ENCODE assay signal across 12 cellular contexts in the genomic region with DNA sequence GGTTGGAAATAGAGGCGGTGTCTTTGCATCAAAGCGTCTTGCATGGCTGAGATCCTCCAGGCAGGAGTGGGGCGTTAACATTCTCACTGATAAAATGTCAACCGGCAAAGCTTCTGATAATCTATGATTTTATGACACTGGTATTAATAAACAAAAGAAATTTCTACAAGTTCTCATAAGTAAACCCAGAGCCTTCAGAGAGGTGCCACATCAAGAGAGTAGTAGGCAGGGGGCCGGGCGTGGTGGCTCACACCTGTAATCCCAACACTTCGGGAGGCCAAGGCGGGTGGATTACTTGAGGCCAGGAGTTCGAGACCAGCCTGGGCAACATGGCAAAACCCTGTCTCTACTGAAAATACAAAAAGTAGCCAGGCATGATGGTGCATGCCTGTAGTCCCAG. TPM values are rescaled to one million over a fixed set of nuclear protein-coding genes. Genes with fewer than 3 reads are reported as not detected.
DNase-seq lines count a peak whose midpoint lies in the region; TF ChIP-seq lines count a peak whose summit lies in the region.
"Not testable (repeated sequence)": the region's sequence is repeated elsewhere in the genome, so short reads cannot be mapped to it uniquely, and the experiment has no call there.
"Had no signal": no experiment of that assay in that cellular context is flagged by ENCODE, and none has a peak within 500 bp of the region (broad histone marks: within the 10 kb centered on the region; RNA-seq: fewer than 3 reads in every experiment).

No MANE protein-coding gene starts in this region.

- CTCF ChIA-PET in RWPE1 (lab: Yijun Ruan, JAX), result interaction anchor here (0.6 to 0.7 kb wide), 2 partner anchors 8 to 21 kb away, joined by 3 to 7 read pairs; no protein-coding TSS in a partner anchor

- POLR2A ChIA-PET in RWPE1 (lab: Yijun Ruan, JAX; ENCODE audit: low non-redundant PET), result not testable (repeated sequence)

- intact Hi-C loops in tibial artery (cut with DNase I; ENCODE audit: low total_unique reads), result not testable (repeated sequence)

- H3K27ac ChIP-seq in BLaER1 (peak overlapping the region; percentile 95), HUES64 (ENCODE audit: low read depth, low read length) (peak overlapping the region; percentile 97), RWPE1 (peak overlapping the region; percentile 94), cingulate gyrus (ENCODE audit: low read depth, low read length) (peak overlapping the region; percentile 99), right atrium auricular region (peak overlapping the region; percentile 96 to 97), mucosa of rectum (ENCODE audit: low read depth in 2 of 2, low read length in 2 of 2) (peak overlapping the region; percentile 99), tibial artery (peak overlapping the region; percentile 91 to 95)

- 86% methylated on average over 8 of the region's 9 CpGs for WGBS in HUES64

- H3K4me1 ChIP-seq in BLaER1, result peaks cover 26% of the 10 kb centered on the region
- not testable (repeated sequence) for H3K4me1 ChIP-seq in HUES64 (ENCODE audit: insufficient read depth, low read length)
- peaks cover 0 to 26% of the 10 kb centered on the region in 2 donors for H3K4me1 ChIP-seq in right atrium auricular region
- peaks cover 15 to 17% of the 10 kb centered on the region in 2 donors for H3K4me1 ChIP-seq in mucosa of rectum (ENCODE audit: control insufficient read depth in 2 of 2, insufficient read depth in 2 of 2, low read length in 2 of 2)
- peaks cover 0 to 28% (median 15%) of the 10 kb centered on the region in 4 donors for H3K4me1 ChIP-seq in tibial artery

- H3K9me3 ChIP-seq in BLaER1; HUES64 (ENCODE audit: insufficient read depth, low read depth, low read length); right atrium auricular region; mucosa of rectum (ENCODE audit: control insufficient read depth in 2 of 2, low read length in 2 of 2); tibial artery: not testable (repeated sequence)

- peak overlapping the region; percentile 89 for H3K9ac ChIP-seq in BLaER1
- peak overlapping the region; percentile 94 for H3K9ac ChIP-seq in HUES64 (ENCODE audit: low read depth, low read length)
- not testable (repeated sequence) for H3K9ac ChIP-seq in mucosa of rectum (ENCODE audit: low read depth in 1 of 2, low read length in 2 of 2)

- DNase-seq in RWPE1 (ENCODE audit: low spot score); right atrium auricular region (ENCODE audit: low spot score); retinal pigment epithelial cell (ENCODE audit: low read depth); tibial artery: not testable (repeated sequence)

- TF ChIP-seq CTCF in RWPE1 (conservative IDR thresholded peaks at IDR 0.05; ENCODE audit: low read depth); right atrium auricular region (IDR thresholded peaks at IDR 0.05); retinal pigment epithelial cell (conservative IDR thresholded peaks at IDR 0.05; ENCODE audit: low read depth, low read length); tibial artery (IDR thresholded peaks at IDR 0.05): not testable (repeated sequence)

- H3K36me3 ChIP-seq in BLaER1; HUES64 (ENCODE audit: insufficient read depth, low read length); right atrium auricular region; mucosa of rectum (ENCODE audit: control insufficient read depth in 2 of 2, insufficient read depth in 2 of 2, low read length in 2 of 2); tibial artery: not testable (repeated sequence)

- H3K4me2 ChIP-seq in BLaER1, result peak overlapping the region; percentile 84

- not testable (repeated sequence) for H3K27me3 ChIP-seq in BLaER1; HUES64 (ENCODE audit: insufficient read depth, low read length); right atrium auricular region; mucosa of rectum (ENCODE audit: control insufficient read depth in 2 of 2, insufficient read depth in 2 of 2, low read length in 2 of 2); tibial artery

- H4K20me1 ChIP-seq in BLaER1, result not testable (repeated sequence)

- peak overlapping the region; percentile 92 for H3K4me3 ChIP-seq in BLaER1
- peak overlapping the region; percentile 52 for H3K4me3 ChIP-seq in HUES64 (ENCODE audit: low read length)
- peak overlapping the region in 1 of 2 donors; percentile 94 for H3K4me3 ChIP-seq in right atrium auricular region
- H3K4me3 ChIP-seq in mucosa of rectum (ENCODE audit: low read length in 2 of 2), result peak overlapping the region; percentile 66 to 85
- peak overlapping the region; percentile 50 for H3K4me3 ChIP-seq in retinal pigment epithelial cell (ENCODE audit: low read length)
- not testable (repeated sequence) for H3K4me3 ChIP-seq in tibial artery

RNA-seq across cellular contexts. Expression of gene WDR74, which starts 3.5 kb away (rescaled TPM):
- 228 TPM for polyA plus RNA-seq in HUES64 (2013, experiment 1 of 2)
- 286 TPM for polyA plus RNA-seq in HUES64 (2013, experiment 2 of 2)
- 10 to 100 TPM; 17.8 to 26.8 TPM for total RNA-seq in right atrium auricular region

RNA-seq across cellular contexts. Expression of gene TEX54, which starts 10.2 kb away (rescaled TPM):
- not detected for polyA plus RNA-seq in HUES64 (2013, experiment 1 of 2)
- not detected for polyA plus RNA-seq in HUES64 (2013, experiment 2 of 2)
- total RNA-seq in right atrium auricular region, result not detected
- total RNA-seq: H7, M059J, osteocyte, SK-MEL-5 had no signal

RNA-seq across cellular contexts. Expression of gene STX5, which starts 11.0 kb away (rescaled TPM):
- 18.5 TPM for polyA plus RNA-seq in HUES64 (2013, experiment 1 of 2)
- polyA plus RNA-seq in HUES64 (2013, experiment 2 of 2), result 23.5 TPM
- 10 to 100 TPM; 15.2 to 24.7 TPM for total RNA-seq in right atrium auricular region

RNA-seq across cellular contexts. Expression of gene NXF1, which starts 37.7 kb away (rescaled TPM):
- 48.1 TPM for polyA plus RNA-seq in HUES64 (2013, experiment 1 of 2)
- 42.3 TPM for polyA plus RNA-seq in HUES64 (2013, experiment 2 of 2)
- total RNA-seq in right atrium auricular region, result 10 to 100 TPM; 33.9 to 35.9 TPM

RNA-seq across cellular contexts. Expression of gene SLC3A2, which starts 37.8 kb away (rescaled TPM):
- polyA plus RNA-seq in HUES64 (2013, experiment 1 of 2), result 192 TPM
- 181 TPM for polyA plus RNA-seq in HUES64 (2013, experiment 2 of 2)
- 10 to 100 TPM; 27.7 to 64.9 TPM for total RNA-seq in right atrium auricular region
